Comparison of ENCODE assay signal across 11 cellular contexts in genomic region chr11:6695377-6695776, GRCh38. TPM values are rescaled to one million over a fixed set of nuclear protein-coding genes. Genes with fewer than 3 reads are reported as not detected.
DNase-seq lines count a peak whose midpoint lies in the region; ATAC-seq and TF ChIP-seq lines count a peak whose summit lies in the region.
"Had no signal": no experiment of that assay in that cellular context is flagged by ENCODE, and none has a peak within 500 bp of the region (broad histone marks: within the 10 kb centered on the region; RNA-seq: fewer than 3 reads in every experiment).

No MANE protein-coding gene starts in this region.

- no peaks in the 10 kb centered on the region for H3K27me3 Mint-ChIP-seq in activated T-helper 17 cell treated with anti-CD3 and anti-CD28 coated beads, Interleukin-2, amount 50 U/mL, for 72 hours

- peaks cover 43% of the 10 kb centered on the region for H3F3A ChIP-seq in GM23248 (ENCODE audit: insufficient read depth)

- peak overlapping the region; percentile 57 for H3K9ac ChIP-seq in GM23248

- no peaks in the 10 kb centered on the region for H3K36me3 Mint-ChIP-seq in activated T-helper 17 cell treated with anti-CD3 and anti-CD28 coated beads, Interleukin-2, amount 50 U/mL, for 72 hours (ENCODE audit: low read depth)

- peak overlapping the region; percentile 27 for H3K4me3 ChIP-seq in GM23248
- H3K4me3 ChIP-seq in heart right ventricle, result no peak overlapping the region
- no peak overlapping the region for H3K4me3 ChIP-seq in spleen
- H3K4me3 ChIP-seq: SJSA1 had no signal

- WGBS in GM23248 (ENCODE audit: low coverage in 1 of 2, low lambda C conversion rate in 2 of 2, missing lambda C conversion rate in 2 of 2), 2 experiments, result 0% methylated on average over 1 of the region's 1 CpG
- 29 to 35% methylated on average over 1 of the region's 1 CpG for WGBS in heart right ventricle, 2 donors
- 20 to 62% (median 48%) methylated on average over 1 of the region's 1 CpG for WGBS in spleen, 5 donors

- H3K9me3 ChIP-seq in GM23248 (ENCODE audit: low read depth), result no peaks in the 10 kb centered on the region
- H3K9me3 ChIP-seq in heart right ventricle, result no peaks in the 10 kb centered on the region
- no peaks in the 10 kb centered on the region for H3K9me3 ChIP-seq in spleen
- H3K9me3 ChIP-seq: SJSA1 had no signal

- no peak for TF ChIP-seq CTCF in heart right ventricle (IDR thresholded peaks at IDR 0.05)
- TF ChIP-seq CTCF in spleen (IDR thresholded peaks at IDR 0.05 in 8 of 11, conservative IDR thresholded peaks at IDR 0.05 in 3 of 11), result no peak

- peak overlapping the region; percentile 79 for H3K27ac ChIP-seq in GM23248
- peak overlapping the region; percentile 63 to 93 (median 86) for H3K27ac ChIP-seq in heart right ventricle
- H3K27ac ChIP-seq in spleen, result peak overlapping the region; percentile 61 to 88 (median 82)
- H3K27ac ChIP-seq: SJSA1 had no signal

- in situ Hi-C loops in GM23248 (cut with MboI), result no loop called here

- H3K79me2 ChIP-seq in GM23248 (ENCODE audit: insufficient read depth), result no peaks in the 10 kb centered on the region

- H3K4me1 ChIP-seq in GM23248 (ENCODE audit: insufficient read depth) (peaks cover 43% of the 10 kb centered on the region), heart right ventricle (peaks cover 12 to 48% (median 29%) of the 10 kb centered on the region in 9 donors), spleen (peaks cover 10 to 45% (median 28%) of the 10 kb centered on the region in 6 donors)

- no peak for TF ChIP-seq POLR2A in spleen (IDR thresholded peaks at IDR 0.05)

- H3K36me3 ChIP-seq in GM23248 (ENCODE audit: low read depth) (no peaks in the 10 kb centered on the region), heart right ventricle (no peaks in the 10 kb centered on the region), spleen (peaks cover 0 to 10% (median 0%) of the 10 kb centered on the region in 6 donors)
- H3K36me3 ChIP-seq: SJSA1 had no signal

- peak overlapping the region; percentile 48 for H3K4me3 Mint-ChIP-seq in activated T-helper 17 cell treated with anti-CD3 and anti-CD28 coated beads, Interleukin-2, amount 50 U/mL, for 72 hours

- no peaks in the 10 kb centered on the region for H4K20me1 ChIP-seq in GM23248 (ENCODE audit: insufficient read depth)

- H2AFZ ChIP-seq in GM23248, result peak overlapping the region; percentile 33

- DNase-seq in GM23248, result peak; percentile 79
- peak in 1 of 2 donors; percentile 59 for DNase-seq in heart right ventricle
- no peak for DNase-seq in spleen
- no peak for DNase-seq in NCI-H1930 (lab: John Stamatoyannopoulos, UW)
- DNase-seq: GF-D8, NCI-H2029 treated with DMSO at 0.1 percent for 48 hours had no signal

- H3K9me3 Mint-ChIP-seq in activated T-helper 17 cell treated with anti-CD3 and anti-CD28 coated beads, Interleukin-2, amount 50 U/mL, for 72 hours, result no peaks in the 10 kb centered on the region

- no peaks in the 10 kb centered on the region for H3K27me3 ChIP-seq in GM23248 (replicated peaks; ENCODE audit: insufficient read depth)
- no peaks in the 10 kb centered on the region for H3K27me3 ChIP-seq in heart right ventricle
- no peaks in the 10 kb centered on the region for H3K27me3 ChIP-seq in spleen (replicated peaks in 1 of 7)
- H3K27me3 ChIP-seq: SJSA1 had no signal

- peaks cover 20% of the 10 kb centered on the region for H3K4me1 Mint-ChIP-seq in activated T-helper 17 cell treated with anti-CD3 and anti-CD28 coated beads, Interleukin-2, amount 50 U/mL, for 72 hours

- intact Hi-C loops in heart right ventricle (cut with DNase I), result no loop called here
- intact Hi-C loops in spleen (cut with DNase I; ENCODE audit: low total_unique reads), result no loop called here

- peak; percentile 63 for ATAC-seq in activated T-helper 17 cell treated with anti-CD3 and anti-CD28 coated beads, Interleukin-2, amount 50 U/mL, for 72 hours (replicated peaks)
- ATAC-seq in heart right ventricle (peak; percentile 93 to 97 (median 96)), GM19463 (IDR thresholded peaks at IDR 0.05; ENCODE audit: unreplicated experiment) (no peak), GM19467 (IDR thresholded peaks at IDR 0.05; ENCODE audit: unreplicated experiment) (no peak), HG03097 (IDR thresholded peaks at IDR 0.05; ENCODE audit: low FRiP score, unreplicated experiment) (no peak)

- no peaks in the 10 kb centered on the region for H3K9me2 ChIP-seq in GM23248 (ENCODE audit: insufficient read depth)

- H3K4me2 ChIP-seq in GM23248 (ENCODE audit: unreplicated experiment), result peak overlapping the region; percentile 60

- H3K27ac Mint-ChIP-seq in activated T-helper 17 cell treated with anti-CD3 and anti-CD28 coated beads, Interleukin-2, amount 50 U/mL, for 72 hours, result peak overlapping the region; percentile 41

RNA-seq across cellular contexts. Expression of gene MRPL17, which starts 12.2 kb away (rescaled TPM):
- total RNA-seq in GM23248 (2014; rRNA removed; shearing (Covaris generic)), result 53.5 and 104 TPM in 2 replicates
- polyA plus RNA-seq in GM23248 (2016; fragmentation: Nextera tagmentation; extraction: Ambion mirVana) (107 and 114 TPM in 2 replicates), heart right ventricle (10 to 100 TPM; 55.2 to 69.1 TPM), spleen (10 to 100 TPM; 41.7 to 70.2 (median 52.9) TPM)
- 10 to 100 TPM; 65.8 to 74.7 TPM for total RNA-seq in activated T-helper 17 cell treated with anti-CD3 and anti-CD28 coated beads, Interleukin-2, amount 50 U/mL, for 72 hours
- total RNA-seq in heart right ventricle (10 to 100 TPM; 36.7 to 61.4 (median 45.5) TPM), spleen (10 to 100 TPM; 31.1 to 74.7 (median 41.1) TPM)

RNA-seq across cellular contexts. Expression of gene DCHS1, which starts 39.8 kb away (rescaled TPM):
- 5.8 and 6.4 TPM in 2 replicates for total RNA-seq in GM23248 (2014; rRNA removed; shearing (Covaris generic))
- polyA plus RNA-seq in GM23248 (2016; fragmentation: Nextera tagmentation; extraction: Ambion mirVana) (0.86 and 1.1 TPM in 2 replicates), heart right ventricle (1 to 10 TPM; 4.1 to 6.7 TPM), spleen (1 to 10 TPM; 1.9 to 7.6 (median 3.1) TPM)
- total RNA-seq in activated T-helper 17 cell treated with anti-CD3 and anti-CD28 coated beads, Interleukin-2, amount 50 U/mL, for 72 hours, result 1 to 10 TPM in 1 of 2 donors, under 1 TPM in 1; 0.26 to 1.5 TPM
- total RNA-seq in heart right ventricle (10 to 100 TPM in 3 of 10 donors, 1 to 10 TPM in 7; 7.1 to 12.4 (median 8.7) TPM), spleen (10 to 100 TPM; 29.8 to 58.8 (median 43.4) TPM)

Comparison
In these comparisons a context has a peak if more than half of its experiments do, and no peak if none do; other contexts are left out.
1. ATAC-seq: peak in activated T-helper 17 cell treated with anti-CD3 and anti-CD28 coated beads, Interleukin-2, amount 50 U/mL, for 72 hours (single experiment) and heart right ventricle (8 of 8); none in GM19463 (single experiment), GM19467 (single experiment) and HG03097 (single experiment).
2. Peak in every context shown above with its lines, with median percentiles within 50 percentile points of each other: H3K27ac ChIP-seq.